24 cellular contexts compared by ENCODE assay signal in the genomic region with DNA sequence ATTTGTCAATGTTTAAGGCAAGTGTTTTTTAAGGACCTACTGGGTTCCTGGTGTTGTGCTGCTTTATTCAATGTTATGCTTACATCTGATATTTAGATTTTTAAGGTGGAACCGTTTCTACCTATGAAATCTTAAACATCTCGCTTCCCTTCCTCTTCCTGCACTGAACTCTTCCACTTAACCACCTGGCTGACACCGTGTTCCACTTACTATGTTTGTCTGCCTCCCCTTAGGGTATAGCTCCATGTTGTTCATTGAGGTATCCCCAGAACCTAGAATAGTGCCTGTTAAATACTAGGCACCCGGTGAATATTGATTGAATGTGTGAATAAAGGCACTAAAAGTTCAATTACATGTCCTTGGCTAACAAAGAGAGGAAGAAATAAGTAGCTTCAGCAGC.
"Had no signal": no experiment of that assay in that cellular context is flagged by ENCODE, and none has a peak within 500 bp of the region (broad histone marks: within the 10 kb centered on the region; RNA-seq: fewer than 3 reads in every experiment).

No MANE protein-coding gene starts in this region.

- ATAC-seq: activated CD8-positive, alpha-beta T cell treated with anti-CD3 and anti-CD28 coated beads, Interleukin-2, amount 10 ng/mL, durations not matched to agents 7 days and 5 days; naive thymus-derived CD8-positive, alpha-beta T cell had no signal

- H3K4me3 ChIP-seq: ascending aorta, left ventricle myocardium inferior, prostate gland, right atrium auricular region, spleen, tibial artery, uterus had no signal

- DNase-seq: activated CD4-positive, alpha-beta T cell treated with anti-CD3 and anti-CD28 coated beads, Interleukin-2, amount 10 ng/mL, durations not matched to agents 7 days and 5 days; activated CD4-positive, CD25-positive, alpha-beta regulatory T cell treated with anti-CD3 and anti-CD28 coated beads, Interleukin-2, amount 50 U/mL, for 72 hours; activated CD8-positive, alpha-beta T cell treated with anti-CD3 and anti-CD28 coated beads, Interleukin-2, amount 10 ng/mL, durations not matched to agents 7 days and 5 days; activated gamma-delta T cell treated with Interleukin-2 at 50 U/mL for 16 hours; brain microvascular endothelial cell; central memory CD4-positive, alpha-beta T cell; dermis blood vessel endothelial cell; effector CD8-positive, alpha-beta T cell; foreskin melanocyte; left ventricle myocardium inferior; mammary epithelial cell; naive thymus-derived CD8-positive, alpha-beta T cell; spleen; stimulated activated CD4-positive, alpha-beta T cell treated with anti-CD3 and anti-CD28 coated beads, Interleukin-4, amount 100 ng/mL, for 1 hour; stimulated activated naive CD4-positive, alpha-beta T cell treated with Interleukin-2 at 50 U/mL for 16 hours; tibial artery; uterus had no signal

- H3K27ac Mint-ChIP-seq: activated CD4-positive, alpha-beta T cell treated with anti-CD3 and anti-CD28 coated beads, Interleukin-2, amount 10 ng/mL, durations not matched to agents 7 days and 5 days; activated CD8-positive, alpha-beta T cell treated with anti-CD3 and anti-CD28 coated beads, Interleukin-2, amount 10 ng/mL, durations not matched to agents 7 days and 5 days; activated naive CD4-positive, alpha-beta T cell treated with anti-CD3 and anti-CD28 coated beads, Interleukin-2, amount 50 U/mL, for 24 hours; naive thymus-derived CD8-positive, alpha-beta T cell; T-helper 2 cell treated with Interferon-gamma antibody and Interleukin-4, amounts not matched to agents 5 μg/mL and 100 μg/mL, for 36 hours had no signal

- H3K9me3 ChIP-seq: ascending aorta, left ventricle myocardium inferior, prostate gland, right atrium auricular region, spleen, tibial artery, uterus had no signal

- H3K4me1 ChIP-seq: ascending aorta, left ventricle myocardium inferior, prostate gland, right atrium auricular region, tibial artery, uterus had no signal

- H3K9me3 Mint-ChIP-seq: activated CD4-positive, alpha-beta T cell treated with anti-CD3 and anti-CD28 coated beads, Interleukin-2, amount 10 ng/mL, durations not matched to agents 7 days and 5 days; activated naive CD4-positive, alpha-beta T cell treated with anti-CD3 and anti-CD28 coated beads, Interleukin-2, amount 50 U/mL, for 24 hours; mesothelial cell of epicardium; naive thymus-derived CD8-positive, alpha-beta T cell; T-helper 2 cell treated with Interferon-gamma antibody and Interleukin-4, amounts not matched to agents 5 μg/mL and 100 μg/mL, for 36 hours had no signal

- H3K27ac ChIP-seq: ascending aorta, brain microvascular endothelial cell, left ventricle myocardium inferior, prostate gland, right atrium auricular region, spleen, tibial artery, uterus, VCaP had no signal

- H3K36me3 Mint-ChIP-seq: activated naive CD4-positive, alpha-beta T cell treated with anti-CD3 and anti-CD28 coated beads, Interleukin-2, amount 50 U/mL, for 24 hours; mesothelial cell of epicardium; naive thymus-derived CD8-positive, alpha-beta T cell had no signal

- H3K27me3 ChIP-seq: ascending aorta, brain microvascular endothelial cell, right atrium auricular region, tibial artery had no signal

- H3K4me1 Mint-ChIP-seq: activated CD4-positive, alpha-beta T cell treated with anti-CD3 and anti-CD28 coated beads, Interleukin-2, amount 10 ng/mL, durations not matched to agents 7 days and 5 days; activated naive CD4-positive, alpha-beta T cell treated with anti-CD3 and anti-CD28 coated beads, Interleukin-2, amount 50 U/mL, for 24 hours had no signal

- H3K4me3 Mint-ChIP-seq: activated CD4-positive, alpha-beta T cell treated with anti-CD3 and anti-CD28 coated beads, Interleukin-2, amount 10 ng/mL, durations not matched to agents 7 days and 5 days; activated CD8-positive, alpha-beta T cell treated with anti-CD3 and anti-CD28 coated beads, Interleukin-2, amount 10 ng/mL, durations not matched to agents 7 days and 5 days; activated naive CD4-positive, alpha-beta T cell treated with anti-CD3 and anti-CD28 coated beads, Interleukin-2, amount 50 U/mL, for 24 hours; mesothelial cell of epicardium; naive thymus-derived CD8-positive, alpha-beta T cell; T-helper 2 cell treated with Interferon-gamma antibody and Interleukin-4, amounts not matched to agents 5 μg/mL and 100 μg/mL, for 36 hours had no signal

- H3K36me3 ChIP-seq: ascending aorta, brain microvascular endothelial cell, left ventricle myocardium inferior, prostate gland, right atrium auricular region, spleen, tibial artery, uterus had no signal
